In the genomic region with DNA sequence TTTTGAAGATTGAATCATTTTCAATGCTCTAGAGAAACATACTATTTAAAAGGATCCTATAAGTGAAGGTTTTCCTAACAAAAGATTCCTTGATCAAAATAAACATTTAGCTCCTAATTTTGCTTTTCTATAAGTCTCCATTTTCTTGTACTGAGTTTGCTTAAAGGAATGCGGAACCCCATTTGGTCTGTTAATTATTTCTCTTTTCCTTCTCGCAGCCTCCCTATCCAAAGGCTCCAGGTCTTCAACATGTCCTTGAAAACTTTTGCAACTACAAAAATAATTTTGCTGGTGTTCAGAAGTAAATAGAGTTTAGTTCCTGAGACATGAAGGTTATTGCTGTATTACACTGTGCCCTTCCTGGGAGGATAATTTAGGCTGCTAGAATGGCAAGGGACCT, we compare ENCODE assay signal across 24 cellular contexts.
"Had no signal": no experiment of that assay in that cellular context is flagged by ENCODE, and none has a peak within 500 bp of the region (broad histone marks: within the 10 kb centered on the region; RNA-seq: fewer than 3 reads in every experiment).

No MANE protein-coding gene starts in this region.

- DNase-seq: activated CD4-positive, alpha-beta T cell treated with anti-CD3 and anti-CD28 coated beads, Interleukin-2, amount 10 ng/mL, durations not matched to agents 24 days and 14 days; activated CD4-positive, alpha-beta T cell treated with anti-CD3 and anti-CD28 coated beads, Interleukin-2, amount 50 U/mL, for 4 hours; activated CD8-positive, alpha-beta T cell treated with anti-CD3 and anti-CD28 coated beads for 36 hours; activated gamma-delta T cell; activated naive CD4-positive, alpha-beta T cell treated with Interleukin-2 at 50 U/mL for 16 hours; activated naive CD8-positive, alpha-beta T cell treated with anti-CD3 and anti-CD28 coated beads, Interleukin-2, amount 10 ng/mL, durations not matched to agents 7 days and 5 days; activated T-cell treated with anti-CD3 and anti-CD28 coated beads, Interleukin-2, amount 50 U/mL, for 1 hour; activated T-cell treated with anti-CD3 and anti-CD28 coated beads, Interleukin-2, amount 50 U/mL, for 72 hours; amygdala; NCI-H1105; NCI-H1417 treated with DMSO at 0.1 percent for 48 hours; NCI-H187 treated with DMSO at 0.1 percent for 48 hours; NCI-H2081 treated with DMSO at 0.1 percent for 48 hours; NCI-H345; NCI-H524 treated with DMSO at 0.1 percent for 48 hours; RPMI8226; SHP77 treated with DMSO at 0.1 percent for 48 hours; SK-N-SH had no signal

- H3K9ac ChIP-seq: SK-N-SH had no signal

- H3K4me3 ChIP-seq: ascending aorta, breast epithelium, K562, SJSA1 had no signal

- H3K4me2 ChIP-seq: SK-N-SH had no signal

- ATAC-seq: activated CD8-positive, alpha-beta T cell treated with anti-CD3 and anti-CD28 coated beads for 36 hours; activated T-cell treated with anti-CD3 and anti-CD28 coated beads, Interleukin-2, amount 50 U/mL, for 72 hours; activated T-helper 17 cell treated with anti-CD3 and anti-CD28 coated beads, Interleukin-2, amount 50 U/mL, for 72 hours; K562; Panc1 had no signal

- H3K9me3 ChIP-seq: ascending aorta, breast epithelium, SJSA1, SK-N-SH had no signal

- H3K27me3 ChIP-seq: ascending aorta, breast epithelium, SJSA1 had no signal

- H3K4me1 ChIP-seq: ascending aorta, breast epithelium, SJSA1 had no signal

- H3K36me3 ChIP-seq: breast epithelium had no signal

- H3K27ac ChIP-seq: ascending aorta, breast epithelium, SJSA1 had no signal
